Comparison of ENCODE assay signal across 21 cellular contexts in genomic region chr3:56764184-56764583, GRCh38.
"Had no signal": no experiment of that assay in that cellular context is flagged by ENCODE, and none has a peak within 500 bp of the region (broad histone marks: within the 10 kb centered on the region; RNA-seq: fewer than 3 reads in every experiment).

No MANE protein-coding gene starts in this region.

- H3K4me3 Mint-ChIP-seq: activated CD4-positive, alpha-beta T cell treated with anti-CD3 and anti-CD28 coated beads, Interleukin-2, amount 10 ng/mL, durations not matched to agents 7 days and 5 days; activated CD8-positive, alpha-beta memory T cell treated with anti-CD3 and anti-CD28 coated beads, Interleukin-2, amount 10 ng/mL, durations not matched to agents 7 days and 5 days; activated naive CD4-positive, alpha-beta T cell treated with anti-CD3 and anti-CD28 coated beads for 36 hours; T-helper 1 cell treated with Interleukin-12 subunit alpha and Interleukin-12 subunit beta and Interleukin-4 antibody, amounts not matched to agents 30 μg/mL and 1 μg/mL, for 36 hours; WTC11 had no signal

- H3K27me3 Mint-ChIP-seq: activated CD4-positive, alpha-beta T cell treated with anti-CD3 and anti-CD28 coated beads, Interleukin-2, amount 10 ng/mL, durations not matched to agents 7 days and 5 days; activated CD8-positive, alpha-beta memory T cell treated with anti-CD3 and anti-CD28 coated beads, Interleukin-2, amount 10 ng/mL, durations not matched to agents 7 days and 5 days had no signal

- H3K4me1 Mint-ChIP-seq: WTC11 had no signal

- H3K27ac ChIP-seq: colonic mucosa, neutrophil had no signal

- H3K9me3 ChIP-seq: body of pancreas, colonic mucosa, neutrophil, stomach, testis, upper lobe of left lung had no signal

- DNase-seq: activated CD4-positive, alpha-beta T cell treated with anti-CD3 and anti-CD28 coated beads, Interleukin-2, amount 10 ng/mL, durations not matched to agents 7 days and 5 days; activated CD8-positive, alpha-beta memory T cell treated with anti-CD3 and anti-CD28 coated beads, Interleukin-2, amount 10 ng/mL, durations not matched to agents 7 days and 5 days; activated naive CD4-positive, alpha-beta T cell treated with anti-CD3 and anti-CD28 coated beads for 36 hours; amygdala; body of pancreas; caudate nucleus; colonic mucosa; midbrain; SIG-M5; stimulated activated CD4-positive, alpha-beta T cell treated with anti-CD3 and anti-CD28 coated beads, Interleukin-15, amount 100 ng/mL, for 24 hours; stimulated activated CD4-positive, alpha-beta T cell treated with anti-CD3 and anti-CD28 coated beads, Interleukin-4, amount 100 ng/mL, for 4 hours; stimulated activated CD8-positive, alpha-beta memory T cell treated with anti-CD3 and anti-CD28 coated beads, Interleukin-4, amount 100 ng/mL, for 48 hours; stomach; testis; upper lobe of left lung had no signal

- H3K4me1 ChIP-seq: colonic mucosa had no signal

- ATAC-seq: activated CD8-positive, alpha-beta memory T cell treated with anti-CD3 and anti-CD28 coated beads, Interleukin-2, amount 10 ng/mL, durations not matched to agents 7 days and 5 days; body of pancreas; esophagus mucosa; left lobe of liver; WTC11 had no signal

- H3K4me3 ChIP-seq: body of pancreas, colonic mucosa, stomach, testis, upper lobe of left lung had no signal

- H3K27ac Mint-ChIP-seq: activated CD4-positive, alpha-beta T cell treated with anti-CD3 and anti-CD28 coated beads, Interleukin-2, amount 10 ng/mL, durations not matched to agents 7 days and 5 days; activated CD8-positive, alpha-beta memory T cell treated with anti-CD3 and anti-CD28 coated beads, Interleukin-2, amount 10 ng/mL, durations not matched to agents 7 days and 5 days; T-helper 1 cell treated with Interleukin-12 subunit alpha and Interleukin-12 subunit beta and Interleukin-4 antibody, amounts not matched to agents 30 μg/mL and 1 μg/mL, for 36 hours; WTC11 had no signal

- FAIRE-seq: islet of Langerhans had no signal

- H3K9me3 Mint-ChIP-seq: activated CD4-positive, alpha-beta T cell treated with anti-CD3 and anti-CD28 coated beads, Interleukin-2, amount 10 ng/mL, durations not matched to agents 7 days and 5 days; activated naive CD4-positive, alpha-beta T cell treated with anti-CD3 and anti-CD28 coated beads for 36 hours; T-helper 1 cell treated with Interleukin-12 subunit alpha and Interleukin-12 subunit beta and Interleukin-4 antibody, amounts not matched to agents 30 μg/mL and 1 μg/mL, for 36 hours had no signal

- H3K36me3 ChIP-seq: colonic mucosa, neutrophil had no signal
